Comparison of ENCODE assay signal across 8 cellular contexts in genomic region chr6:31070711-31071197, GRCh38.
DNase-seq lines count a peak whose midpoint lies in the region; ATAC-seq and TF ChIP-seq lines count a peak whose summit lies in the region.

No MANE protein-coding gene starts in this region.

- no peak overlapping the region for H3K4me3 Mint-ChIP-seq in nephron progenitor cell

- no peak for ATAC-seq in HG03520 (IDR thresholded peaks at IDR 0.05; ENCODE audit: unreplicated experiment)

- no peak overlapping the region for H3K27ac Mint-ChIP-seq in nephron progenitor cell

- DNase-seq in SIG-M5 treated with dmso at 0.1 percent for 504 hours (lab: John Stamatoyannopoulos, UW; ENCODE audit: unreplicated experiment) (peak; percentile 38), SIG-M5 (lab: John Stamatoyannopoulos, UW) (no peak), NCI-H526 treated with DMSO at 0.1 percent for 48 hours (lab: John Stamatoyannopoulos, UW) (peak; percentile 38), epithelial cell of esophagus (ENCODE audit: low read depth) (peak; percentile 90), nephron progenitor cell (peak; percentile 42), NOMO-1 treated with dmso at 0.1 percent for 144 hours (lab: John Stamatoyannopoulos, UW; ENCODE audit: unreplicated experiment) (no peak)
- DNase-seq in effector CD8-positive, alpha-beta T cell (lab: John Stamatoyannopoulos, UW), result no peak

- peak; percentile 91 for TF ChIP-seq CTCF in epithelial cell of esophagus (IDR thresholded peaks at IDR 0.05; ENCODE audit: insufficient read depth, low read depth, low read length, missing control alignments)
- TF ChIP-seq CTCF in nephron progenitor cell (IDR thresholded peaks at IDR 0.05), result peak; percentile 46

- no peaks in the 10 kb centered on the region for H3K9me3 Mint-ChIP-seq in nephron progenitor cell

- no peaks in the 10 kb centered on the region for H3K36me3 Mint-ChIP-seq in nephron progenitor cell (ENCODE audit: low read depth)

- no peak overlapping the region for H3K4me3 ChIP-seq in epithelial cell of esophagus (ENCODE audit: low read length)

- peaks cover 12% of the 10 kb centered on the region for H3K4me1 Mint-ChIP-seq in nephron progenitor cell

- H3K27me3 Mint-ChIP-seq in nephron progenitor cell (ENCODE audit: low read depth, poor library complexity), result no peaks in the 10 kb centered on the region

Comparison
In these comparisons a context has a peak if more than half of its experiments do, and no peak if none do; other contexts are left out.
1. DNase-seq: peak in SIG-M5 treated with dmso at 0.1 percent for 504 hours (single experiment), NCI-H526 treated with DMSO at 0.1 percent for 48 hours (single experiment), epithelial cell of esophagus (single experiment) and nephron progenitor cell (single experiment); none in SIG-M5 (single experiment), NOMO-1 treated with dmso at 0.1 percent for 144 hours (single experiment) and effector CD8-positive, alpha-beta T cell (single experiment).